In genomic region chr5:6423327-6424109, GRCh38 we compare ENCODE assay signal across 26 cellular contexts. TPM values are rescaled to one million over a fixed set of nuclear protein-coding genes. Genes with fewer than 3 reads are reported as not detected.
"Had no signal": no experiment of that assay in that cellular context is flagged by ENCODE, and none has a peak within 500 bp of the region (broad histone marks: within the 10 kb centered on the region; RNA-seq: fewer than 3 reads in every experiment).

No MANE protein-coding gene starts in this region.

- H3K36me3 ChIP-seq: adrenal gland, heart right ventricle, right lobe of liver, tibial nerve, WERI-Rb-1 had no signal

- H3K27me3 ChIP-seq: adrenal gland, body of pancreas, right lobe of liver, tibial nerve had no signal

- ATAC-seq: activated CD4-positive, CD25-positive, alpha-beta regulatory T cell treated with anti-CD3 and anti-CD28 coated beads, Interleukin-2, amount 50 U/mL, for 24 hours; body of pancreas; naive thymus-derived CD4-positive, alpha-beta T cell had no signal

- H3K79me2 ChIP-seq: parathyroid adenoma had no signal

- H3K27ac Mint-ChIP-seq: activated naive CD8-positive, alpha-beta T cell treated with anti-CD3 and anti-CD28 coated beads for 36 hours; naive thymus-derived CD4-positive, alpha-beta T cell; T-helper 1 cell treated with Interleukin-12 subunit alpha and Interleukin-12 subunit beta and Interleukin-4 antibody, amounts not matched to agents 30 μg/mL and 1 μg/mL, for 36 hours had no signal

- H3K36me3 Mint-ChIP-seq: activated naive CD8-positive, alpha-beta T cell treated with anti-CD3 and anti-CD28 coated beads for 36 hours; naive thymus-derived CD4-positive, alpha-beta T cell had no signal

- H3K27ac ChIP-seq: adrenal gland, body of pancreas, coronary artery, heart right ventricle, parathyroid adenoma, right lobe of liver, tibial nerve, WERI-Rb-1 had no signal

- H3K9me3 Mint-ChIP-seq: activated naive CD8-positive, alpha-beta T cell treated with anti-CD3 and anti-CD28 coated beads for 36 hours; T-helper 1 cell treated with Interleukin-12 subunit alpha and Interleukin-12 subunit beta and Interleukin-4 antibody, amounts not matched to agents 30 μg/mL and 1 μg/mL, for 36 hours had no signal

- H3K4me3 ChIP-seq: adrenal gland, body of pancreas, coronary artery, heart right ventricle, right lobe of liver, tibial nerve had no signal

- H2AFZ ChIP-seq: parathyroid adenoma had no signal

- DNase-seq: activated CD4-positive, alpha-beta T cell treated with anti-CD3 and anti-CD28 coated beads for 48 hours; activated CD4-positive, alpha-beta T cell treated with anti-CD3 and anti-CD28 coated beads, Interleukin-2, amount 50 U/mL, for 48 hours; activated CD8-positive, alpha-beta memory T cell treated with anti-CD3 and anti-CD28 coated beads for 24 hours; activated effector memory CD4-positive, alpha-beta T cell treated with Interleukin-2 at 50 U/mL for 16 hours; activated naive CD4-positive, alpha-beta T cell treated with Interleukin-2 at 50 U/mL for 16 hours; activated naive CD8-positive, alpha-beta T cell treated with anti-CD3 and anti-CD28 coated beads for 36 hours; adrenal gland; aorta; body of pancreas; foreskin fibroblast; heart right ventricle; midbrain; naive thymus-derived CD4-positive, alpha-beta T cell; occipital lobe; right lobe of liver; stimulated activated CD4-positive, alpha-beta T cell treated with anti-CD3 and anti-CD28 coated beads, Interleukin-2, amount 100 ng/mL, for 48 hours; stimulated activated naive CD4-positive, alpha-beta T cell treated with Interleukin-2 at 50 U/mL for 16 hours; SW 1271; T1000; WERI-Rb-1 had no signal

- H3K4me1 ChIP-seq: adrenal gland, parathyroid adenoma, right lobe of liver had no signal

- H3K9me3 ChIP-seq: adrenal gland, body of pancreas, heart right ventricle, right lobe of liver, tibial nerve had no signal

RNA-seq across cellular contexts. Expression of gene UBE2QL1, which starts 25.1 kb away (rescaled TPM):
- total RNA-seq: activated naive CD8-positive, alpha-beta T cell treated with anti-CD3 and anti-CD28 coated beads for 36 hours; esophagus mucosa had no signal
- polyA plus RNA-seq: naive thymus-derived CD4-positive, alpha-beta T cell had no signal
